In the genomic region with DNA sequence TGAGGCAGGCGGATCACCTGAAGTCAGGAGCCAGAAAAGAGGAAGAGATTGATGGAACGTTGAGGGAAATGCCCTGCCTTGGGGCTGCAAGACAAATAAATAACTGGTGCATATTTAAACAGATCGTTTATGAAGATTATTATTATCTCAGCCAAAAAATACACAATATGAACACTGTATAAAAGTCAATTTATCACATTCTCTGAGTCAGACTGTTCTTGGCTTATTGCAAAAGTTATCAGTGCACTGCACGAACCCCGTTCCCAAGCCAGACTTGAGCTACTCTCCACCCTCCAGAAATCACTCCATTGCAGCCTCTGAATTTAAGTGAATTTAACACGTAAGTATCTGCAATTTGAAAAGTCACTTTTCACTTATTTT, we compare ENCODE assay signal across 8 cellular contexts. TPM values are rescaled to one million over a fixed set of nuclear protein-coding genes. Genes with fewer than 3 reads are reported as not detected.
DNase-seq lines count a peak whose midpoint lies in the region; ATAC-seq and TF ChIP-seq lines count a peak whose summit lies in the region.

No MANE protein-coding gene starts in this region.

- peak overlapping the region; percentile 66 for H3K27ac ChIP-seq in right cardiac atrium (ENCODE audit: low read length)
- H3K27ac ChIP-seq in suprapubic skin, result peak overlapping the region; percentile 92

- TF ChIP-seq CTCF in suprapubic skin (IDR thresholded peaks at IDR 0.05) (no peak), GM20000 (IDR thresholded peaks at IDR 0.05; ENCODE audit: extremely low read depth, missing control alignments) (no peak)

- no peaks in the 10 kb centered on the region for H3K9me3 Mint-ChIP-seq in T-helper 1 cell treated with Interleukin-12 subunit alpha and Interleukin-12 subunit beta and Interleukin-4 antibody, amounts not matched to agents 30 μg/mL and 1 μg/mL, for 36 hours
- no peaks in the 10 kb centered on the region for H3K9me3 Mint-ChIP-seq in activated naive CD8-positive, alpha-beta T cell (ENCODE audit: low read depth)

- H3K4me3 ChIP-seq in right cardiac atrium (ENCODE audit: low read length) (peak overlapping the region; percentile 95), suprapubic skin (peak overlapping the region; percentile 63)

- H3K4me1 Mint-ChIP-seq in T-helper 1 cell treated with Interleukin-12 subunit alpha and Interleukin-12 subunit beta and Interleukin-4 antibody, amounts not matched to agents 30 μg/mL and 1 μg/mL, for 36 hours (ENCODE audit: low read depth), result peaks cover 33% of the 10 kb centered on the region
- H3K4me1 Mint-ChIP-seq in activated naive CD8-positive, alpha-beta T cell (ENCODE audit: low read depth), result peaks cover 43% of the 10 kb centered on the region

- TF ChIP-seq EP300 in suprapubic skin (IDR thresholded peaks at IDR 0.05), result no peak

- H3K4me1 ChIP-seq in right cardiac atrium (ENCODE audit: control insufficient read depth, insufficient read depth, low read length) (peaks cover 9% of the 10 kb centered on the region), suprapubic skin (peaks cover 42% of the 10 kb centered on the region)

- peak overlapping the region; percentile 52 for H3K27ac Mint-ChIP-seq in T-helper 1 cell treated with Interleukin-12 subunit alpha and Interleukin-12 subunit beta and Interleukin-4 antibody, amounts not matched to agents 30 μg/mL and 1 μg/mL, for 36 hours
- no peak overlapping the region for H3K27ac Mint-ChIP-seq in activated naive CD8-positive, alpha-beta T cell

- H3K27me3 Mint-ChIP-seq in T-helper 1 cell treated with Interleukin-12 subunit alpha and Interleukin-12 subunit beta and Interleukin-4 antibody, amounts not matched to agents 30 μg/mL and 1 μg/mL, for 36 hours (ENCODE audit: low read depth), result peaks cover 35% of the 10 kb centered on the region
- no peaks in the 10 kb centered on the region for H3K27me3 Mint-ChIP-seq in activated naive CD8-positive, alpha-beta T cell

- TF ChIP-seq POLR2A in suprapubic skin (IDR thresholded peaks at IDR 0.05), result no peak

- DNase-seq in T-helper 1 cell (no peak), right cardiac atrium (peak in 2 of 3 donors; percentile 34 to 59), suprapubic skin (ENCODE audit: low spot score in 2 of 2) (no peak), NOMO-1 treated with dmso at 0.1 percent for 144 hours (lab: John Stamatoyannopoulos, UW; ENCODE audit: unreplicated experiment) (no peak), GM20000 (ENCODE audit: low spot score) (no peak), NCI-H2171 (lab: John Stamatoyannopoulos, UW) (no peak)

- H3K9me3 ChIP-seq in right cardiac atrium (ENCODE audit: control insufficient read depth, low read length) (no peaks in the 10 kb centered on the region), suprapubic skin (no peaks in the 10 kb centered on the region)

- peaks cover 3% of the 10 kb centered on the region for H3K36me3 Mint-ChIP-seq in T-helper 1 cell treated with Interleukin-12 subunit alpha and Interleukin-12 subunit beta and Interleukin-4 antibody, amounts not matched to agents 30 μg/mL and 1 μg/mL, for 36 hours (ENCODE audit: low read depth)
- H3K36me3 Mint-ChIP-seq in activated naive CD8-positive, alpha-beta T cell, result no peaks in the 10 kb centered on the region

- H3K36me3 ChIP-seq in suprapubic skin, result no peaks in the 10 kb centered on the region

- peak; percentile 48 to 69 for ATAC-seq in right cardiac atrium

- 36% methylated on average over 6 of the region's 6 CpGs for WGBS in right cardiac atrium
- 20% methylated on average over 6 of the region's 6 CpGs for WGBS in suprapubic skin

- H3K27me3 ChIP-seq in right cardiac atrium (ENCODE audit: control insufficient read depth, insufficient read depth), result no peaks in the 10 kb centered on the region
- no peaks in the 10 kb centered on the region for H3K27me3 ChIP-seq in suprapubic skin

- H3K4me3 Mint-ChIP-seq in T-helper 1 cell treated with Interleukin-12 subunit alpha and Interleukin-12 subunit beta and Interleukin-4 antibody, amounts not matched to agents 30 μg/mL and 1 μg/mL, for 36 hours, result peak overlapping the region; percentile 79
- peak overlapping the region; percentile 80 for H3K4me3 Mint-ChIP-seq in activated naive CD8-positive, alpha-beta T cell

- intact Hi-C loops in right cardiac atrium (cut with DNase I), result loop anchor here in 3 of 4 donors (5.0 to 10.0 kb wide), 3 partner anchors 36 to 93 kb away; no protein-coding TSS in a partner anchor

RNA-seq across cellular contexts. Expression of a gene that starts 1.6 kb away (rescaled TPM):
- 10 to 100 TPM in 1 of 4 donors, 1 to 10 TPM in 3; 7.6 to 10.0 (median 8.0) TPM for total RNA-seq in right cardiac atrium
- polyA plus RNA-seq in right cardiac atrium, result 5.5 TPM
- total RNA-seq in suprapubic skin, result 10 to 100 TPM; 43.4 to 89.6 (median 52.3) TPM

Comparison
In these comparisons a context has a peak if more than half of its experiments do, and no peak if none do; other contexts are left out.
1. DNase-seq: peak in right cardiac atrium (2 of 3); none in T-helper 1 cell (0 of 5), suprapubic skin (0 of 2), NOMO-1 treated with dmso at 0.1 percent for 144 hours (single experiment), GM20000 (single experiment) and NCI-H2171 (single experiment).
2. RNA of a gene that starts 1.6 kb away (total RNA-seq): 43.4 to 89.6 TPM in suprapubic skin; 7.6 to 10.0 TPM in right cardiac atrium; every median in the first group is over 4 times any median in the second.